Comparison of ENCODE assay signal across 20 cellular contexts in the genomic region with DNA sequence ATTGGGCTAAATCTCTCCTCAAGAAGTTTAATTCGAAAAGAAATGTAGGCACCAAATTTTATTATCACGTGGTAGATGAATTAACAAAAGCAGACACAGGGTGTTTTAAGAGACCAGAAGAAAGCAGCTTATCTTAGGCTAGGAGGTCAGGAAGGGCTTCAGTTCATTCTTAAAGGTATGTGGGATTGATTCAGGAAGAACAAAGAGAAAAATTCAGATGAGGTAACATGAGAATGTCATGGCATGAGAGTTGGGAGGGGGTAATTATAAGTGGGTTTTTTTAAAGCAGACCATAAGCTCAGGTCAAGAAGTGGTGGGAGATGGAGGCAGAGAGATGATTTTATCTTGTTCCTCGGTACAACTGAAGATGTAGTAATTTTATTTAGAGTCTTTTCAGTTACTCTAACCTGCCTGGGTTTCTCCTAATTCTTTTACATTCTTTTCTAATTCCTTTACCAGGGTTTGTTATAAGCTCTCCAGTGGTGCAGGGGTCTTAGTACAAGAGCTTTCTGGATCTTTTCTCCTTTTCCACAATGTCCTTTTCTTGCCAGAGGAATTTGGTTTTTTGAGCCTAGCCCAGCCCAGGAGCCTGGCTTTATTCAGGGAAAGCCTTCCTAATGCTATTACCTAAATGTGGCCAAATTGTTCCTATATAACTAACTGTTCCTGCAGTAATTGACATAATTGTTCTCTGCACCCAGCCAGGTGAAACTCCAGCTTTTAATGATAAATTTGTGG.
"Had no signal": no experiment of that assay in that cellular context is flagged by ENCODE, and none has a peak within 500 bp of the region (broad histone marks: within the 10 kb centered on the region; RNA-seq: fewer than 3 reads in every experiment).

No MANE protein-coding gene starts in this region.

- H3K27ac ChIP-seq: epithelial cell of prostate, esophagus squamous epithelium, gastroesophageal sphincter, pancreas, suprapubic skin, tibial artery, upper lobe of right lung had no signal

- H3K4me3 ChIP-seq: esophagus squamous epithelium, gastroesophageal sphincter, mucosa of descending colon, pancreas, suprapubic skin, tibial artery, upper lobe of right lung had no signal

- H3K36me3 ChIP-seq: esophagus squamous epithelium, gastroesophageal sphincter, pancreas, suprapubic skin, tibial artery, upper lobe of right lung had no signal

- H3K27ac Mint-ChIP-seq: effector memory CD8-positive, alpha-beta T cell; naive thymus-derived CD8-positive, alpha-beta T cell; progenitor cell of endocrine pancreas had no signal

- H3K4me1 Mint-ChIP-seq: naive thymus-derived CD8-positive, alpha-beta T cell had no signal

- H3K36me3 Mint-ChIP-seq: naive thymus-derived CD8-positive, alpha-beta T cell had no signal

- H3K27me3 ChIP-seq: esophagus squamous epithelium, gastroesophageal sphincter, pancreas, suprapubic skin, tibial artery, upper lobe of right lung had no signal

- ATAC-seq: effector memory CD8-positive, alpha-beta T cell; gastroesophageal sphincter; left colon; left ventricle myocardium superior; mucosa of descending colon; naive thymus-derived CD8-positive, alpha-beta T cell; pancreas; right cardiac atrium; upper lobe of right lung had no signal

- DNase-seq: effector memory CD8-positive, alpha-beta T cell; esophagus squamous epithelium; foreskin fibroblast; glutamatergic neuron; left colon; left ventricle myocardium superior; mucosa of descending colon; naive thymus-derived CD8-positive, alpha-beta T cell; occipital lobe; pancreas; right cardiac atrium; small intestine; stimulated activated CD4-positive, alpha-beta T cell treated with anti-CD3 and anti-CD28 coated beads, Interleukin-2, amount 100 ng/mL, for 48 hours; stimulated activated naive CD4-positive, alpha-beta T cell treated with Interleukin-2 at 50 U/mL for 16 hours; tibial artery; upper lobe of right lung had no signal

- H3K4me3 Mint-ChIP-seq: effector memory CD8-positive, alpha-beta T cell; naive thymus-derived CD8-positive, alpha-beta T cell had no signal

- H3K4me1 ChIP-seq: gastroesophageal sphincter, pancreas, upper lobe of right lung had no signal

- H3K27me3 Mint-ChIP-seq: effector memory CD8-positive, alpha-beta T cell; progenitor cell of endocrine pancreas had no signal

- H3K9me3 ChIP-seq: esophagus squamous epithelium, gastroesophageal sphincter, mucosa of descending colon, pancreas, suprapubic skin, tibial artery, upper lobe of right lung had no signal
